21 cellular contexts compared by ENCODE assay signal in genomic region chr14:21712039-21712438, GRCh38. TPM values are rescaled to one million over a fixed set of nuclear protein-coding genes. Genes with fewer than 3 reads are reported as not detected.
DNase-seq lines count a peak whose midpoint lies in the region; ATAC-seq lines count a peak whose summit lies in the region.
"Had no signal": no experiment of that assay in that cellular context is flagged by ENCODE, and none has a peak within 500 bp of the region (broad histone marks: within the 10 kb centered on the region; RNA-seq: fewer than 3 reads in every experiment).

No MANE protein-coding gene starts in this region.

- no peak overlapping the region for H3K4me3 ChIP-seq in CD8-positive, alpha-beta memory T cell (ENCODE audit: low read length)
- peak overlapping the region; percentile 6 for H3K4me3 ChIP-seq in naive thymus-derived CD4-positive, alpha-beta T cell (ENCODE audit: low read length)
- no peak overlapping the region for H3K4me3 ChIP-seq in mesenchymal stem cell (ENCODE audit: insufficient read depth in 1 of 2, low read depth in 1 of 2, low read length in 2 of 2)
- H3K4me3 ChIP-seq: heart right ventricle, PC-9, sigmoid colon, upper lobe of left lung had no signal

- H3K36me3 ChIP-seq in CD8-positive, alpha-beta memory T cell (ENCODE audit: insufficient read depth, low read length): no peaks in the 10 kb centered on the region
- no peaks in the 10 kb centered on the region for H3K36me3 ChIP-seq in naive thymus-derived CD4-positive, alpha-beta T cell (ENCODE audit: control insufficient read depth in 2 of 3, insufficient read depth in 3 of 3, low read length in 3 of 3)
- no peaks in the 10 kb centered on the region for H3K36me3 ChIP-seq in mesenchymal stem cell (ENCODE audit: control insufficient read depth in 1 of 2, insufficient read depth in 2 of 2, low read depth in 1 of 2, low read length in 2 of 2)
- H3K36me3 ChIP-seq: heart right ventricle, sigmoid colon, upper lobe of left lung had no signal

- H2BK12ac ChIP-seq in mesenchymal stem cell (ENCODE audit: low read length in 2 of 2): no peak overlapping the region

- H3K9me3 ChIP-seq in CD8-positive, alpha-beta memory T cell (ENCODE audit: low read length): no peaks in the 10 kb centered on the region
- no peaks in the 10 kb centered on the region for H3K9me3 ChIP-seq in naive thymus-derived CD4-positive, alpha-beta T cell (ENCODE audit: control insufficient read depth in 2 of 3, low read length in 3 of 3)
- no peaks in the 10 kb centered on the region for H3K9me3 ChIP-seq in mesenchymal stem cell (ENCODE audit: control insufficient read depth, low read length)
- H3K9me3 ChIP-seq: upper lobe of left lung had no signal

- no peak overlapping the region for H3K4ac ChIP-seq in mesenchymal stem cell (ENCODE audit: low read depth in 1 of 2, low read length in 2 of 2)

- H3K4me1 ChIP-seq in CD8-positive, alpha-beta memory T cell (ENCODE audit: insufficient read depth, low read length): no peaks in the 10 kb centered on the region
- no peaks in the 10 kb centered on the region for H3K4me1 ChIP-seq in naive thymus-derived CD4-positive, alpha-beta T cell (ENCODE audit: control insufficient read depth in 2 of 2, insufficient read depth in 2 of 2, low read length in 2 of 2)
- no peaks in the 10 kb centered on the region for H3K4me1 ChIP-seq in mesenchymal stem cell (ENCODE audit: control insufficient read depth, insufficient read depth, low read depth, low read length)
- H3K4me1 ChIP-seq: heart right ventricle, sigmoid colon, upper lobe of left lung had no signal

- H3K4me2 ChIP-seq in mesenchymal stem cell (ENCODE audit: low read length, poor library complexity, severe bottlenecking): no peak overlapping the region
- H3K4me2 ChIP-seq: KMS-11, PC-9 had no signal

- H2BK120ac ChIP-seq in mesenchymal stem cell (ENCODE audit: low read depth, low read length): no peak overlapping the region

- H3K18ac ChIP-seq in mesenchymal stem cell (ENCODE audit: low read depth in 1 of 2, low read length in 2 of 2): no peak overlapping the region

- H2BK15ac ChIP-seq in mesenchymal stem cell (ENCODE audit: low read depth, poor library complexity, severe bottlenecking): no peak overlapping the region

- H3K27me3 ChIP-seq in CD8-positive, alpha-beta memory T cell (ENCODE audit: insufficient read depth, low read length, poor library complexity, severe bottlenecking): no peaks in the 10 kb centered on the region
- peaks cover 0 to 3% of the 10 kb centered on the region in 2 donors for H3K27me3 ChIP-seq in naive thymus-derived CD4-positive, alpha-beta T cell (ENCODE audit: control insufficient read depth in 2 of 2, insufficient read depth in 2 of 2, low read length in 2 of 2)
- H3K27me3 ChIP-seq in mesenchymal stem cell (ENCODE audit: control insufficient read depth in 1 of 2, insufficient read depth in 1 of 2, low read length in 2 of 2): no peaks in the 10 kb centered on the region
- H3K27me3 ChIP-seq: sigmoid colon, upper lobe of left lung had no signal

- no peak overlapping the region for H2AFZ ChIP-seq in mesenchymal stem cell (ENCODE audit: low read depth, low read length)
- H2AFZ ChIP-seq: PC-9 had no signal

- H4K91ac ChIP-seq in mesenchymal stem cell (ENCODE audit: low read length): no peak overlapping the region

- WGBS in mesenchymal stem cell: 70% methylated on average over 2 of the region's 2 CpGs

- intact Hi-C loops in activated T-helper 1 cell treated with anti-CD3 and anti-CD28 coated beads, Interleukin-12 subunit alpha, Interleukin-12 subunit beta, Interleukin-2, Interleukin-4 antibody, amounts not matched to agents 30 ng/mL and 10 ng/mL and 1 ng/mL, durations not matched to agents 14 hours and 24 hours and 36 hours (cut with micrococcal nuclease): no loop called here
- intact Hi-C loops in naive thymus-derived CD4-positive, alpha-beta T cell (cut with micrococcal nuclease): loop anchor here in 1 of 2 donors (1.0 to 10.0 kb wide), 3 partner anchors 11 to 815 kb away; partner anchors contain the start of gene CHD8

- H4K8ac ChIP-seq in mesenchymal stem cell (ENCODE audit: low read length): no peak overlapping the region

- ATAC-seq in naive thymus-derived CD4-positive, alpha-beta T cell: peak; percentile 56
- ATAC-seq in GM21717 (IDR thresholded peaks at IDR 0.05; ENCODE audit: unreplicated experiment): no peak
- ATAC-seq: heart right ventricle had no signal

- H3K27ac Mint-ChIP-seq in activated CD4-positive, alpha-beta T cell treated with anti-CD3 and anti-CD28 coated beads, Interleukin-2, amount 10 ng/mL, durations not matched to agents 7 days and 5 days: peak overlapping the region; percentile 51
- H3K27ac Mint-ChIP-seq in CD8-positive, alpha-beta memory T cell: peak overlapping the region in 7 of 8 donors; percentile 33 to 84 (median 68)
- H3K27ac Mint-ChIP-seq in activated T-helper 1 cell treated with anti-CD3 and anti-CD28 coated beads, Interleukin-12 subunit alpha, Interleukin-12 subunit beta, Interleukin-2, Interleukin-4 antibody, amounts not matched to agents 30 ng/mL and 10 ng/mL and 1 ng/mL, durations not matched to agents 14 hours and 24 hours and 36 hours: peak overlapping the region; percentile 1
- peak overlapping the region in 8 of 9 donors; percentile 7 to 91 (median 72) for H3K27ac Mint-ChIP-seq in naive thymus-derived CD4-positive, alpha-beta T cell
- H3K27ac Mint-ChIP-seq: progenitor cell of endocrine pancreas had no signal

- H3K9ac ChIP-seq in mesenchymal stem cell (ENCODE audit: low read length): no peak overlapping the region
- H3K9ac ChIP-seq: KMS-11 had no signal

- peak; percentile 12 for DNase-seq in activated CD4-positive, alpha-beta T cell treated with anti-CD3 and anti-CD28 coated beads, Interleukin-2, amount 10 ng/mL, durations not matched to agents 7 days and 5 days
- no peak for DNase-seq in activated CD4-positive, alpha-beta T cell treated with anti-CD3 and anti-CD28 coated beads, Interleukin-2, amount 50 U/mL, for 1 hour
- peak in 1 of 5 donors; percentile 46 for DNase-seq in CD8-positive, alpha-beta memory T cell
- no peak for DNase-seq in activated T-helper 1 cell treated with anti-CD3 and anti-CD28 coated beads, Interleukin-12 subunit alpha, Interleukin-12 subunit beta, Interleukin-2, Interleukin-4 antibody, amounts not matched to agents 30 ng/mL and 10 ng/mL and 1 ng/mL, durations not matched to agents 14 hours and 24 hours and 36 hours (ENCODE audit: low spot score)
- peak in 4 of 9 donors; percentile 22 to 57 (median 46) for DNase-seq in naive thymus-derived CD4-positive, alpha-beta T cell
- no peak for DNase-seq in mesenchymal stem cell
- no peak for DNase-seq in DMS79 (lab: John Stamatoyannopoulos, UW)
- DNase-seq: heart right ventricle, NCI-H1436 treated with DMSO at 0.1 percent for 48 hours, NCI-H510A, Right ventricle myocardium superior, sigmoid colon, upper lobe of left lung had no signal

- H3K4me3 Mint-ChIP-seq in activated CD4-positive, alpha-beta T cell treated with anti-CD3 and anti-CD28 coated beads, Interleukin-2, amount 10 ng/mL, durations not matched to agents 7 days and 5 days: peak overlapping the region; percentile 49
- H3K4me3 Mint-ChIP-seq in CD8-positive, alpha-beta memory T cell: peak overlapping the region; percentile 56 to 88 (median 70)
- H3K4me3 Mint-ChIP-seq in activated T-helper 1 cell treated with anti-CD3 and anti-CD28 coated beads, Interleukin-12 subunit alpha, Interleukin-12 subunit beta, Interleukin-2, Interleukin-4 antibody, amounts not matched to agents 30 ng/mL and 10 ng/mL and 1 ng/mL, durations not matched to agents 14 hours and 24 hours and 36 hours: peak overlapping the region; percentile 80
- peak overlapping the region; percentile 25 to 82 (median 67) for H3K4me3 Mint-ChIP-seq in naive thymus-derived CD4-positive, alpha-beta T cell

- no peaks in the 10 kb centered on the region for H3K79me1 ChIP-seq in mesenchymal stem cell (replicated peaks; ENCODE audit: low read length, poor library complexity, severe bottlenecking)

- no peak overlapping the region for H2BK5ac ChIP-seq in mesenchymal stem cell (ENCODE audit: low read depth, low read length, poor library complexity, severe bottlenecking)

- H3K14ac ChIP-seq in mesenchymal stem cell (ENCODE audit: low read length in 2 of 2): no peak overlapping the region

- POLR2A ChIA-PET in activated CD4-positive, alpha-beta T cell treated with anti-CD3 and anti-CD28 coated beads, Interleukin-2, amount 10 ng/mL, durations not matched to agents 7 days and 5 days (lab: Charles Lee): no interaction called here
- POLR2A ChIA-PET in CD8-positive, alpha-beta memory T cell (lab: Charles Lee): interaction anchor here (2.5 kb wide), 1 partner anchor 845 kb away, joined by 8 read pairs; no protein-coding TSS in a partner anchor
- POLR2A ChIA-PET in naive thymus-derived CD4-positive, alpha-beta T cell (lab: Charles Lee): interaction anchor here (0.5 to 1.8 kb wide), 3 partner anchors 28 to 844 kb away, joined by 4 to 7 read pairs (median 5); no protein-coding TSS in a partner anchor

- H2AK5ac ChIP-seq in mesenchymal stem cell (ENCODE audit: low read length, severe bottlenecking): no peak overlapping the region

- H3K4me1 Mint-ChIP-seq in activated CD4-positive, alpha-beta T cell treated with anti-CD3 and anti-CD28 coated beads, Interleukin-2, amount 10 ng/mL, durations not matched to agents 7 days and 5 days: peaks cover 5% of the 10 kb centered on the region
- H3K4me1 Mint-ChIP-seq in CD8-positive, alpha-beta memory T cell: peaks cover 0 to 12% (median 5%) of the 10 kb centered on the region in 3 donors
- H3K4me1 Mint-ChIP-seq in activated T-helper 1 cell treated with anti-CD3 and anti-CD28 coated beads, Interleukin-12 subunit alpha, Interleukin-12 subunit beta, Interleukin-2, Interleukin-4 antibody, amounts not matched to agents 30 ng/mL and 10 ng/mL and 1 ng/mL, durations not matched to agents 14 hours and 24 hours and 36 hours (ENCODE audit: low read depth): no peaks in the 10 kb centered on the region
- H3K4me1 Mint-ChIP-seq in naive thymus-derived CD4-positive, alpha-beta T cell: peaks cover 0 to 8% (median 5%) of the 10 kb centered on the region in 7 donors

- H3K27ac ChIP-seq in CD8-positive, alpha-beta memory T cell (ENCODE audit: low read depth, low read length): peak overlapping the region; percentile 17
- peak overlapping the region; percentile 56 for H3K27ac ChIP-seq in naive thymus-derived CD4-positive, alpha-beta T cell (ENCODE audit: low read depth, low read length)
- no peak overlapping the region for H3K27ac ChIP-seq in mesenchymal stem cell (ENCODE audit: low read length, poor library complexity, severe bottlenecking)
- H3K27ac ChIP-seq: heart right ventricle, KMS-11, PC-9, sigmoid colon, upper lobe of left lung had no signal

- peaks cover 4% of the 10 kb centered on the region for H3K9me3 Mint-ChIP-seq in activated CD4-positive, alpha-beta T cell treated with anti-CD3 and anti-CD28 coated beads, Interleukin-2, amount 10 ng/mL, durations not matched to agents 7 days and 5 days
- no peaks in the 10 kb centered on the region for H3K9me3 Mint-ChIP-seq in CD8-positive, alpha-beta memory T cell
- H3K9me3 Mint-ChIP-seq in activated T-helper 1 cell treated with anti-CD3 and anti-CD28 coated beads, Interleukin-12 subunit alpha, Interleukin-12 subunit beta, Interleukin-2, Interleukin-4 antibody, amounts not matched to agents 30 ng/mL and 10 ng/mL and 1 ng/mL, durations not matched to agents 14 hours and 24 hours and 36 hours: no peaks in the 10 kb centered on the region
- H3K9me3 Mint-ChIP-seq in naive thymus-derived CD4-positive, alpha-beta T cell: peaks cover 0 to 8% (median 0%) of the 10 kb centered on the region in 11 donors

- no peak overlapping the region for H3K23ac ChIP-seq in mesenchymal stem cell (ENCODE audit: low read length in 2 of 2)

- CTCF ChIA-PET in activated CD4-positive, alpha-beta T cell treated with anti-CD3 and anti-CD28 coated beads, Interleukin-2, amount 10 ng/mL, durations not matched to agents 7 days and 5 days (lab: Charles Lee): interaction anchor here (0.6 to 1.4 kb wide), 2 partner anchors 12 to 1040 kb away, joined by 5 to 8 read pairs; no protein-coding TSS in a partner anchor
- CTCF ChIA-PET in CD8-positive, alpha-beta memory T cell (lab: Charles Lee): interaction anchor here (1.4 to 2.6 kb wide), 2 partner anchors 11 to 820 kb away, joined by 4 to 6 read pairs; no protein-coding TSS in a partner anchor
- CTCF ChIA-PET in naive thymus-derived CD4-positive, alpha-beta T cell (lab: Charles Lee): interaction anchor here (1.2 to 1.4 kb wide), 2 partner anchors 11 to 836 kb away, joined by 3 to 4 read pairs; no protein-coding TSS in a partner anchor

- H3K27me3 Mint-ChIP-seq in activated CD4-positive, alpha-beta T cell treated with anti-CD3 and anti-CD28 coated beads, Interleukin-2, amount 10 ng/mL, durations not matched to agents 7 days and 5 days: peaks cover 32% of the 10 kb centered on the region
- peaks cover 20 to 54% of the 10 kb centered on the region in 2 donors for H3K27me3 Mint-ChIP-seq in CD8-positive, alpha-beta memory T cell
- peaks cover 9% of the 10 kb centered on the region for H3K27me3 Mint-ChIP-seq in activated T-helper 1 cell treated with anti-CD3 and anti-CD28 coated beads, Interleukin-12 subunit alpha, Interleukin-12 subunit beta, Interleukin-2, Interleukin-4 antibody, amounts not matched to agents 30 ng/mL and 10 ng/mL and 1 ng/mL, durations not matched to agents 14 hours and 24 hours and 36 hours (ENCODE audit: insufficient read depth)
- H3K27me3 Mint-ChIP-seq in naive thymus-derived CD4-positive, alpha-beta T cell: peaks cover 14 to 39% (median 21%) of the 10 kb centered on the region in 5 donors
- H3K27me3 Mint-ChIP-seq: progenitor cell of endocrine pancreas had no signal

- H3K36me3 Mint-ChIP-seq in activated CD4-positive, alpha-beta T cell treated with anti-CD3 and anti-CD28 coated beads, Interleukin-2, amount 10 ng/mL, durations not matched to agents 7 days and 5 days (ENCODE audit: low read depth): no peaks in the 10 kb centered on the region
- H3K36me3 Mint-ChIP-seq in CD8-positive, alpha-beta memory T cell: no peaks in the 10 kb centered on the region
- H3K36me3 Mint-ChIP-seq in activated T-helper 1 cell treated with anti-CD3 and anti-CD28 coated beads, Interleukin-12 subunit alpha, Interleukin-12 subunit beta, Interleukin-2, Interleukin-4 antibody, amounts not matched to agents 30 ng/mL and 10 ng/mL and 1 ng/mL, durations not matched to agents 14 hours and 24 hours and 36 hours (ENCODE audit: low read depth): no peaks in the 10 kb centered on the region
- peaks cover 0 to 9% (median 0%) of the 10 kb centered on the region in 5 donors for H3K36me3 Mint-ChIP-seq in naive thymus-derived CD4-positive, alpha-beta T cell

RNA-seq across cellular contexts. Expression of gene OR4E1, which starts 38.4 kb away (rescaled TPM):
- under 1 TPM; 0.05 to 0.23 TPM for total RNA-seq in activated CD4-positive, alpha-beta T cell treated with anti-CD3 and anti-CD28 coated beads, Interleukin-2, amount 10 ng/mL, durations not matched to agents 7 days and 5 days
- total RNA-seq in CD8-positive, alpha-beta memory T cell: not detected
- not detected for polyA plus RNA-seq in CD8-positive, alpha-beta memory T cell
- total RNA-seq in activated T-helper 1 cell treated with anti-CD3 and anti-CD28 coated beads, Interleukin-12 subunit alpha, Interleukin-12 subunit beta, Interleukin-2, Interleukin-4 antibody, amounts not matched to agents 30 ng/mL and 10 ng/mL and 1 ng/mL, durations not matched to agents 14 hours and 24 hours and 36 hours: not detected in 2 replicates
- total RNA-seq in naive thymus-derived CD4-positive, alpha-beta T cell: under 1 TPM in 4 of 5 experiments, not detected in 1; 0.07 to 0.19 (median 0.12) TPM
- polyA plus RNA-seq in naive thymus-derived CD4-positive, alpha-beta T cell: not detected
- not detected for polyA plus RNA-seq in mesenchymal stem cell (2013, experiment 1 of 2)
- not detected for polyA plus RNA-seq in mesenchymal stem cell (2013, experiment 2 of 2)
- total RNA-seq: cerebellum, epithelial cell of proximal tubule, fibroblast of villous mesenchyme, lung microvascular endothelial cell, PC-9, progenitor cell of endocrine pancreas, Right ventricle myocardium superior, sigmoid colon, upper lobe of left lung had no signal
- polyA plus RNA-seq: heart right ventricle, sigmoid colon had no signal

RNA-seq across cellular contexts. Expression of gene OR4E2, which starts 58.4 kb away (rescaled TPM):
- not detected for total RNA-seq in activated CD4-positive, alpha-beta T cell treated with anti-CD3 and anti-CD28 coated beads, Interleukin-2, amount 10 ng/mL, durations not matched to agents 7 days and 5 days
- total RNA-seq in CD8-positive, alpha-beta memory T cell: not detected
- polyA plus RNA-seq in CD8-positive, alpha-beta memory T cell: not detected
- total RNA-seq in activated T-helper 1 cell treated with anti-CD3 and anti-CD28 coated beads, Interleukin-12 subunit alpha, Interleukin-12 subunit beta, Interleukin-2, Interleukin-4 antibody, amounts not matched to agents 30 ng/mL and 10 ng/mL and 1 ng/mL, durations not matched to agents 14 hours and 24 hours and 36 hours: not detected in 2 replicates
- total RNA-seq in naive thymus-derived CD4-positive, alpha-beta T cell: not detected
- polyA plus RNA-seq in naive thymus-derived CD4-positive, alpha-beta T cell: not detected
- not detected for polyA plus RNA-seq in mesenchymal stem cell (2013, experiment 1 of 2)
- polyA plus RNA-seq in mesenchymal stem cell (2013, experiment 2 of 2): not detected
- total RNA-seq: cerebellum, epithelial cell of proximal tubule, fibroblast of villous mesenchyme, heart right ventricle, lung microvascular endothelial cell, PC-9, progenitor cell of endocrine pancreas, Right ventricle myocardium superior, sigmoid colon, upper lobe of left lung had no signal
- polyA plus RNA-seq: heart right ventricle, sigmoid colon had no signal

Comparison
In these comparisons a context has a peak if more than half of its experiments do, and no peak if none do; other contexts are left out.
1. H3K27ac Mint-ChIP-seq: peak in every context shown above with its lines; median percentile 72 in naive thymus-derived CD4-positive, alpha-beta T cell; 68 in CD8-positive, alpha-beta memory T cell; 51 in activated CD4-positive, alpha-beta T cell treated with anti-CD3 and anti-CD28 coated beads, Interleukin-2, amount 10 ng/mL, durations not matched to agents 7 days and 5 days; 1 in activated T-helper 1 cell treated with anti-CD3 and anti-CD28 coated beads, Interleukin-12 subunit alpha, Interleukin-12 subunit beta, Interleukin-2, Interleukin-4 antibody, amounts not matched to agents 30 ng/mL and 10 ng/mL and 1 ng/mL, durations not matched to agents 14 hours and 24 hours and 36 hours.